Comparison of ENCODE assay signal across 2 cellular contexts in the genomic region with DNA sequence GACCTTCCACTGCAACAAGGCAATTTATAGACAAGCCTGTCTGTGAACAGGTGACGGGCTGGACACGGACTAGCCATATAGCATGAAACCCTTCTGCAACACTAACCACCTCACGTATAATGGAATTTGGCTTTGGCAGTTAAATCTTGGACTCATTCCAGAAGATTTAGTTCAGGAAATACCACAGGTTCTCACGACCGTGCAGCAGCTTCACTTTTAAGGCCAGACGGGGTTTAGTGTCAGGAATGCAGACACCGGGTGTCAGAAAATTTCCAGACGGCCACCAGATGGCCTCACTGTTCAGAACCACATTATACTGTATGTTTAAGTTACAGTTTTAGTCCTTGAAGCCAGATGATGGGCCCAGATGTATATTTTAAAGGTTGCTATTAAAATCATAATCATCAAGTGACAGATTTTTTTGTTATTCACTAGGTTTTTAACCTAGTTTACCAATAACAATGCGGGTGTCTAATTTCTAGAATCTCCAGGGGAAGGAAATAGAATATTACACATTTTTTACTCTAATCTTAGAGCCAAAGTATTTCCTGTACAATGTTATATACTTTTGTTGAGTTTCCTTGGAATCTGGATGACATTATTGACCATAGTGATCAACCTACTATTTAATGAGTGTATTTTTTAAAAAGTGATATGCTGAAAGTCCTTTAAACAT.
TF ChIP-seq lines count a peak whose summit lies in the region.

No MANE protein-coding gene starts in this region.

TF ChIP-seq in WTC11, 78 proteins besides CTCF, POLR2A, EP300 and RAD21 (continued from another document):
- TF ChIP-seq, protein P1, sequence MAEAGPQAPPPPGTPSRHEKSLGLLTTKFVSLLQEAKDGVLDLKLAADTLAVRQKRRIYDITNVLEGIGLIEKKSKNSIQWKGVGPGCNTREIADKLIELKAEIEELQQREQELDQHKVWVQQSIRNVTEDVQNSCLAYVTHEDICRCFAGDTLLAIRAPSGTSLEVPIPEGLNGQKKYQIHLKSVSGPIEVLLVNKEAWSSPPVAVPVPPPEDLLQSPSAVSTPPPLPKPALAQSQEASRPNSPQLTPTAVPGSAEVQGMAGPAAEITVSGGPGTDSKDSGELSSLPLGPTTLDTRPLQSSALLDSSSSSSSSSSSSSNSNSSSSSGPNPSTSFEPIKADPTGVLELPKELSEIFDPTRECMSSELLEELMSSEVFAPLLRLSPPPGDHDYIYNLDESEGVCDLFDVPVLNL (CRISPR knock-in tag; IDR thresholded peaks at IDR 0.05; ENCODE audit: borderline replicate concordance, low read depth), result no peak
- TF ChIP-seq, protein P2, sequence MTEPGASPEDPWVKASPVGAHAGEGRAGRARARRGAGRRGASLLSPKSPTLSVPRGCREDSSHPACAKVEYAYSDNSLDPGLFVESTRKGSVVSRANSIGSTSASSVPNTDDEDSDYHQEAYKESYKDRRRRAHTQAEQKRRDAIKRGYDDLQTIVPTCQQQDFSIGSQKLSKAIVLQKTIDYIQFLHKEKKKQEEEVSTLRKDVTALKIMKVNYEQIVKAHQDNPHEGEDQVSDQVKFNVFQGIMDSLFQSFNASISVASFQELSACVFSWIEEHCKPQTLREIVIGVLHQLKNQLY (CRISPR knock-in tag; IDR thresholded peaks at IDR 0.05), result no peak
- no peak for TF ChIP-seq SMAD4 (CRISPR knock-in tag; IDR thresholded peaks at IDR 0.05)

TF ChIP-seq in liver, 16 proteins besides CTCF, POLR2A, EP300 and RAD21 (continued from another document):
- no peak for TF ChIP-seq GABPA (IDR thresholded peaks at IDR 0.05 in 1 of 2, conservative IDR thresholded peaks at IDR 0.05 in 1 of 2)
- TF ChIP-seq HNF4G (IDR thresholded peaks at IDR 0.05), result no peak
- no peak for TF ChIP-seq FOXA1 (IDR thresholded peaks at IDR 0.05)
- no peak for TF ChIP-seq EGR1 (IDR thresholded peaks at IDR 0.05; ENCODE audit: low read depth in 2 of 2)
- TF ChIP-seq HNF4A (conservative IDR thresholded peaks at IDR 0.05), result no peak
- no peak for TF ChIP-seq FOXA2 (IDR thresholded peaks at IDR 0.05)
- TF ChIP-seq, protein P3, sequence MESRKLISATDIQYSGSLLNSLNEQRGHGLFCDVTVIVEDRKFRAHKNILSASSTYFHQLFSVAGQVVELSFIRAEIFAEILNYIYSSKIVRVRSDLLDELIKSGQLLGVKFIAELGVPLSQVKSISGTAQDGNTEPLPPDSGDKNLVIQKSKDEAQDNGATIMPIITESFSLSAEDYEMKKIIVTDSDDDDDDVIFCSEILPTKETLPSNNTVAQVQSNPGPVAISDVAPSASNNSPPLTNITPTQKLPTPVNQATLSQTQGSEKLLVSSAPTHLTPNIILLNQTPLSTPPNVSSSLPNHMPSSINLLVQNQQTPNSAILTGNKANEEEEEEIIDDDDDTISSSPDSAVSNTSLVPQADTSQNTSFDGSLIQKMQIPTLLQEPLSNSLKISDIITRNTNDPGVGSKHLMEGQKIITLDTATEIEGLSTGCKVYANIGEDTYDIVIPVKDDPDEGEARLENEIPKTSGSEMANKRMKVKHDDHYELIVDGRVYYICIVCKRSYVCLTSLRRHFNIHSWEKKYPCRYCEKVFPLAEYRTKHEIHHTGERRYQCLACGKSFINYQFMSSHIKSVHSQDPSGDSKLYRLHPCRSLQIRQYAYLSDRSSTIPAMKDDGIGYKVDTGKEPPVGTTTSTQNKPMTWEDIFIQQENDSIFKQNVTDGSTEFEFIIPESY (IDR thresholded peaks at IDR 0.05), result no peak
